8 cellular contexts compared by ENCODE assay signal in the genomic region with DNA sequence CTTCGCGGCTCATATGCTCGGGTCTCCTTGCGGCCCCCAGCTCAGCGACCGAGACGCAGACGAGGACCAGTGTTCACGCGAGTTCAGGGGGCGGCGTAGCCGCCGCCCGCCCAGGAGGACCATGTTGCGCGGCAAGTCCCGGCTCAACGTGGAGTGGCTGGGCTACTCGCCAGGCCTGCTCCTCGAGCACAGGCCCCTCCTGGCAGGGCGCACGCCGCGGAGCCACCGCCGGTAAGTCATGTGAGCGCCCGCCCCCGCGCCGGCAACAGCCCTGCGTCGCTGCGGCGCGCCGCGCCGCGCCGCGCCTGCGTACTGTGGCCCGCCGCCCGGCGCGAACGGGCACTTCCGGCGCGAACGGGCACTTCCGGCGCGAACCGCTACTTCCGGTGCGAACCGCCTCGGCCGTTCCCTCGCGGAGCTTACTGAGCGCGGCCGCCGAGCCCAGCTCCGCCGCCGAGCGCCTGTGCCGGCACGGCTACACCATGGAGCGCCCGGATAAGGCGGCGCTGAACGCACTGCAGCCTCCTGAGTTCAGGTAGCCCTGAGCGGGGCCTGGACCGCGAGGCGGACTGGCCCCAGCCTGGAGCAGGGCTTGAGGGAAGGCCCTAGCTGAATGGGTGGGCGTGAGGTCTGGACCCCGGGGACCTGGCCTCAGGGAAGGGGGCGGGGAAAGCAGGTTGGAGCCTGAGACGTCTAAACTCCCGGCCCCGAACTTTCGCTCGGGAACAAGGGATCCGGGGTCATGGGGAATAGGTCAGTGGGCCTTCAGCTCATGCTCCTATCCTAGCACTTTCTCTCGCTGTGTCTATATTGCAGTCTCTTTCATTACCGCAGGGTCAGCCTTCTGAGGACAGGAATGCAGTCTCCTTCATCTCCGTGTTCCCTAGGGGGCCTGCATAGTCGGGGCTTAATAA. TPM values are rescaled to one million over a fixed set of nuclear protein-coding genes. Genes with fewer than 3 reads are reported as not detected.
A peak's percentile ranks its signal among the peaks of the same experiment; 100 is the strongest.
DNase-seq lines count a peak whose midpoint lies in the region; ATAC-seq lines count a peak whose summit lies in the region.

A gene with protein sequence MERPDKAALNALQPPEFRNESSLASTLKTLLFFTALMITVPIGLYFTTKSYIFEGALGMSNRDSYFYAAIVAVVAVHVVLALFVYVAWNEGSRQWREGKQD (plus strand): TSS at position 380 of the 914 bp plus-strand sequence. CDS start 103 bp downstream, at position 483.

- DNase-seq in COLO829 (ENCODE audit: low spot score) = peak; percentile 69
- peak; percentile 31 for DNase-seq in HS-27A (ENCODE audit: low read depth)
- peak; percentile 63 for DNase-seq in NOMO-1 treated with DMSO at 0.1 percent for 48 hours (lab: John Stamatoyannopoulos, UW; ENCODE audit: unreplicated experiment)
- DNase-seq in activated CD8-positive, alpha-beta memory T cell treated with anti-CD3 and anti-CD28 coated beads, Interleukin-2, amount 50 U/mL, for 1 hour (ENCODE audit: extremely low read depth) = peak; percentile 45
- peak; percentile 68 for DNase-seq in midbrain (lab: John Stamatoyannopoulos, UW)
- DNase-seq in stimulated activated CD8-positive, alpha-beta memory T cell treated with anti-CD3 and anti-CD28 coated beads, Interleukin-15, amount 100 ng/mL, for 48 hours (ENCODE audit: low read depth in 2 of 2) = peak; percentile 70 to 81

- in situ Hi-C loops in endometrial microvascular endothelial cells (cut with HindIII; ENCODE audit: inconsistent ontology term, low pct_unique_long_range_greater_than_20kb, low sequenced_read_pairs) = no loop called here

- ATAC-seq in GM19468 (IDR thresholded peaks at IDR 0.05; ENCODE audit: extremely low read depth, unreplicated experiment) = peak; percentile 72

RNA-seq across cellular contexts. Expression of the gene that starts here (rescaled TPM):
- total RNA-seq in endometrial microvascular endothelial cells (ENCODE audit: inconsistent ontology term) = 63.8 TPM

Comparison
In these comparisons a context has a peak if more than half of its experiments do, and no peak if none do; other contexts are left out.
1. Peak in every context shown above with its lines: DNase-seq and ATAC-seq.